In genomic region chr4:14787221-14787620, GRCh38 we compare ENCODE assay signal across 22 cellular contexts.
"Had no signal": no experiment of that assay in that cellular context is flagged by ENCODE, and none has a peak within 500 bp of the region (broad histone marks: within the 10 kb centered on the region; RNA-seq: fewer than 3 reads in every experiment).

No MANE protein-coding gene starts in this region.

- H3K4me3 ChIP-seq: left lung, lower lobe of right lung, mucosa of descending colon, pancreas, prostate gland, skin epidermis, testis, thyroid gland, transverse colon, upper lobe of left lung, vagina had no signal

- DNase-seq: hippocampal formation; kidney; left colon; left lung; lower lobe of right lung; naive thymus-derived CD4-positive, alpha-beta T cell; nucleus accumbens; posterior cingulate gyrus; retina; right cardiac atrium; stimulated activated CD4-positive, alpha-beta T cell treated with anti-CD3 and anti-CD28 coated beads, Interleukin-12 subunit alpha, Interleukin-12 subunit beta, amount 100 ng/mL, for 4 hours; stimulated activated naive CD4-positive, alpha-beta T cell; substantia nigra; thyroid gland had no signal

- H3K36me3 ChIP-seq: left lung, lower lobe of right lung, pancreas, prostate gland, thyroid gland, transverse colon, upper lobe of left lung, vagina had no signal

- H3K9me3 ChIP-seq: lower lobe of right lung, mucosa of descending colon, pancreas, prostate gland, testis, thyroid gland had no signal

- H3K27ac ChIP-seq: left lung, lower lobe of right lung, pancreas, prostate gland, testis, thyroid gland, transverse colon, upper lobe of left lung, vagina had no signal

- H3K27me3 ChIP-seq: left lung, pancreas, testis, thyroid gland, transverse colon, upper lobe of left lung, vagina had no signal

- H3K4me1 ChIP-seq: left lung, lower lobe of right lung, pancreas, prostate gland, testis, thyroid gland, transverse colon, upper lobe of left lung, vagina had no signal
